Comparison of ENCODE assay signal across 14 cellular contexts in genomic region chr1:116772648-116773045, GRCh38. TPM values are rescaled to one million over a fixed set of nuclear protein-coding genes. Genes with fewer than 3 reads are reported as not detected.
A peak's percentile ranks its signal among the peaks of the same experiment; 100 is the strongest.
DNase-seq lines count a peak whose midpoint lies in the region; ATAC-seq and FAIRE-seq lines count a peak whose summit lies in the region.
"Had no signal": no experiment of that assay in that cellular context is flagged by ENCODE, and none has a peak within 500 bp of the region (broad histone marks: within the 10 kb centered on the region; RNA-seq: fewer than 3 reads in every experiment).

No MANE protein-coding gene starts in this region.

- peaks cover 51% of the 10 kb centered on the region for H3K36me3 Mint-ChIP-seq in activated naive CD8-positive, alpha-beta T cell treated with anti-CD3 and anti-CD28 coated beads, Interleukin-2, amount 10 ng/mL, durations not matched to agents 7 days and 5 days

- H3K4me3 Mint-ChIP-seq in activated naive CD8-positive, alpha-beta T cell treated with anti-CD3 and anti-CD28 coated beads, Interleukin-2, amount 10 ng/mL, durations not matched to agents 7 days and 5 days = peak overlapping the region; percentile 29

- no peak for FAIRE-seq in HTR-8/SVneo (lab: Jason Lieb, UNC)

- H3K4me1 Mint-ChIP-seq in activated naive CD8-positive, alpha-beta T cell treated with anti-CD3 and anti-CD28 coated beads, Interleukin-2, amount 10 ng/mL, durations not matched to agents 7 days and 5 days = peaks cover 58% of the 10 kb centered on the region

- no peaks in the 10 kb centered on the region for H3K27me3 Mint-ChIP-seq in activated naive CD8-positive, alpha-beta T cell treated with anti-CD3 and anti-CD28 coated beads, Interleukin-2, amount 10 ng/mL, durations not matched to agents 7 days and 5 days

- H3K9me3 Mint-ChIP-seq in activated naive CD8-positive, alpha-beta T cell treated with anti-CD3 and anti-CD28 coated beads, Interleukin-2, amount 10 ng/mL, durations not matched to agents 7 days and 5 days = peaks cover 4% of the 10 kb centered on the region

- DNase-seq in stimulated activated CD4-positive, alpha-beta T cell treated with anti-CD3 and anti-CD28 coated beads, Interleukin-4, amount 100 ng/mL, for 24 hours = peak; percentile 37
- DNase-seq in stimulated activated CD4-positive, alpha-beta T cell treated with anti-CD3 and anti-CD28 coated beads, Interleukin-4, amount 100 ng/mL, for 1 hour = no peak
- DNase-seq in activated naive CD8-positive, alpha-beta T cell treated with anti-CD3 and anti-CD28 coated beads, Interleukin-2, amount 10 ng/mL, durations not matched to agents 7 days and 5 days = no peak
- DNase-seq in glomerular visceral epithelial cell (ENCODE audit: extremely low spot score) (peak; percentile 19), GM19238 (ENCODE audit: insufficient read length, low spot score) (no peak), HTR-8/SVneo (ENCODE audit: insufficient read length, low spot score) (no peak), kidney glomerular epithelial cell (lab: John Stamatoyannopoulos, UW) (no peak), NCI-H187 (lab: John Stamatoyannopoulos, UW) (no peak)
- DNase-seq: activated effector memory CD4-positive, alpha-beta T cell treated with anti-CD3 and anti-CD28 coated beads, Interleukin-2, amount 50 U/mL, for 16 hours; heart left ventricle; MG63; stimulated activated CD4-positive, alpha-beta T cell treated with anti-CD3 and anti-CD28 coated beads, Interleukin-2, amount 100 ng/mL, for 24 hours; stomach had no signal

- no peak for ATAC-seq in activated naive CD8-positive, alpha-beta T cell treated with anti-CD3 and anti-CD28 coated beads, Interleukin-2, amount 10 ng/mL, durations not matched to agents 7 days and 5 days (ENCODE audit: low read depth)
- ATAC-seq: heart left ventricle had no signal

- peak overlapping the region; percentile 81 for H3K27ac Mint-ChIP-seq in activated naive CD8-positive, alpha-beta T cell treated with anti-CD3 and anti-CD28 coated beads, Interleukin-2, amount 10 ng/mL, durations not matched to agents 7 days and 5 days

- POLR2A ChIA-PET in activated naive CD8-positive, alpha-beta T cell treated with anti-CD3 and anti-CD28 coated beads, Interleukin-2, amount 10 ng/mL, durations not matched to agents 7 days and 5 days (lab: Charles Lee) = interaction anchor here (1.3 to 17.3 kb wide), 6 partner anchors 9 to 43 kb away, joined by 3 to 316 read pairs (median 8); partner anchors contain the start of gene CD2

RNA-seq across cellular contexts. Expression of gene CD2, which starts 18.4 kb away (rescaled TPM):
- total RNA-seq in activated naive CD8-positive, alpha-beta T cell treated with anti-CD3 and anti-CD28 coated beads, Interleukin-2, amount 10 ng/mL, durations not matched to agents 7 days and 5 days = 100 to 1,000 TPM; 227 to 229 TPM
- total RNA-seq: osteocyte had no signal

Comparison
In these comparisons a context has a peak if more than half of its experiments do, and no peak if none do; other contexts are left out.
1. DNase-seq: peak in stimulated activated CD4-positive, alpha-beta T cell treated with anti-CD3 and anti-CD28 coated beads, Interleukin-4, amount 100 ng/mL, for 24 hours (single experiment) and glomerular visceral epithelial cell (single experiment); none in stimulated activated CD4-positive, alpha-beta T cell treated with anti-CD3 and anti-CD28 coated beads, Interleukin-4, amount 100 ng/mL, for 1 hour (single experiment), activated naive CD8-positive, alpha-beta T cell treated with anti-CD3 and anti-CD28 coated beads, Interleukin-2, amount 10 ng/mL, durations not matched to agents 7 days and 5 days (single experiment), GM19238 (single experiment), HTR-8/SVneo (single experiment), kidney glomerular epithelial cell (single experiment) and NCI-H187 (0 of 2).